20 cellular contexts compared by ENCODE assay signal in the genomic region with DNA sequence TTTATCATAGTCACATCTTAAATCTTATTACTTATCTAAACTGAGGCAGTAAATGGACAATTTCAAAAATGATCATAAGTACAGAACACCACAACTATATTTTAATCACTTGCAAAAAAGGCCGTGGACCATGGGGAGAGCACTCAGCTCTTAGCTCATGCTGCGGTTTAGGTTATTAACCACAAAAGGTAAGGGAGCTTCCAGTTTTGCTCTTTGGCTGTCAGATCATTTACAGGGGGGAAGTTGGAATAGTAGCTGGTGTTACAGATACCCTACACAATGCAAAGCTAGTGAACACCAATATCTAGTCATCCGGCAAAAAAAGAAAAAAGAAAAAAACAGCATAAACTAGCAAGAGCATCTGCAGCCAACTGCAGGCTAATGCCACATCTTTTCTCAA.
"Had no signal": no experiment of that assay in that cellular context is flagged by ENCODE, and none has a peak within 500 bp of the region (broad histone marks: within the 10 kb centered on the region; RNA-seq: fewer than 3 reads in every experiment).

No MANE protein-coding gene starts in this region.

- H3K9me3 ChIP-seq: prostate gland, right lobe of liver had no signal

- H3K4me1 Mint-ChIP-seq: naive thymus-derived CD4-positive, alpha-beta T cell; nephron progenitor cell; stimulated activated effector memory CD8-positive, alpha-beta T cell treated with anti-CD3 and anti-CD28 coated beads, Interleukin-12 subunit alpha, Interleukin-12 subunit beta, amount 100 ng/mL, for 72 hours had no signal

- H3K36me3 ChIP-seq: prostate gland, right lobe of liver had no signal

- DNase-seq: cortex of kidney; effector memory CD4-positive, alpha-beta T cell; gastrocnemius medialis; heart right ventricle; hypothalamus; kidney glomerular epithelial cell; mesendoderm; naive thymus-derived CD4-positive, alpha-beta T cell; nephron progenitor cell; right lobe of liver; stimulated activated CD4-positive, alpha-beta T cell treated with anti-CD3 and anti-CD28 coated beads, Interleukin-4, amount 100 ng/mL, for 1 hour; stimulated activated CD8-positive, alpha-beta memory T cell treated with anti-CD3 and anti-CD28 coated beads, Interleukin-4, amount 100 ng/mL, for 48 hours; stimulated activated naive CD8-positive, alpha-beta T cell treated with anti-CD3 and anti-CD28 coated beads, Interleukin-15, Interleukin-2, amounts not matched to agents 100 U/mL and 50 U/mL, for 24 hours; tibial artery; upper lobe of left lung had no signal

- H3K27me3 ChIP-seq: esophagus muscularis mucosa, gastrocnemius medialis, heart right ventricle, right lobe of liver, tibial artery, upper lobe of left lung had no signal

- H3K36me3 Mint-ChIP-seq: stimulated activated effector memory CD8-positive, alpha-beta T cell treated with anti-CD3 and anti-CD28 coated beads, Interleukin-12 subunit alpha, Interleukin-12 subunit beta, amount 100 ng/mL, for 72 hours had no signal

- H3K4me3 ChIP-seq: esophagus muscularis mucosa, gastrocnemius medialis, heart right ventricle, prostate gland, right lobe of liver, tibial artery, upper lobe of left lung had no signal

- H3K27me3 Mint-ChIP-seq: naive thymus-derived CD4-positive, alpha-beta T cell had no signal

- H3K9ac ChIP-seq: parathyroid adenoma had no signal

- ATAC-seq: gastrocnemius medialis; heart right ventricle; naive thymus-derived CD4-positive, alpha-beta T cell; right lobe of liver; stimulated activated naive CD8-positive, alpha-beta T cell treated with anti-CD3 and anti-CD28 coated beads, Interleukin-15, Interleukin-2, amounts not matched to agents 100 U/mL and 50 U/mL, for 24 hours had no signal

- H3K4me1 ChIP-seq: esophagus muscularis mucosa, gastrocnemius medialis, heart right ventricle, parathyroid adenoma, prostate gland, right lobe of liver, upper lobe of left lung had no signal

- H3K4me3 Mint-ChIP-seq: naive thymus-derived CD4-positive, alpha-beta T cell; nephron progenitor cell; stimulated activated effector memory CD8-positive, alpha-beta T cell treated with anti-CD3 and anti-CD28 coated beads, Interleukin-12 subunit alpha, Interleukin-12 subunit beta, amount 100 ng/mL, for 72 hours had no signal

- H3K27ac ChIP-seq: epithelial cell of prostate, esophagus muscularis mucosa, gastrocnemius medialis, heart right ventricle, parathyroid adenoma, prostate gland, right lobe of liver, tibial artery, upper lobe of left lung had no signal

- H3K27ac Mint-ChIP-seq: naive thymus-derived CD4-positive, alpha-beta T cell; nephron progenitor cell; stimulated activated effector memory CD8-positive, alpha-beta T cell treated with anti-CD3 and anti-CD28 coated beads, Interleukin-12 subunit alpha, Interleukin-12 subunit beta, amount 100 ng/mL, for 72 hours had no signal

- H2AFZ ChIP-seq: parathyroid adenoma had no signal

- H3K79me2 ChIP-seq: parathyroid adenoma had no signal
